Comparison of ENCODE assay signal across 1 cellular context in the genomic region with DNA sequence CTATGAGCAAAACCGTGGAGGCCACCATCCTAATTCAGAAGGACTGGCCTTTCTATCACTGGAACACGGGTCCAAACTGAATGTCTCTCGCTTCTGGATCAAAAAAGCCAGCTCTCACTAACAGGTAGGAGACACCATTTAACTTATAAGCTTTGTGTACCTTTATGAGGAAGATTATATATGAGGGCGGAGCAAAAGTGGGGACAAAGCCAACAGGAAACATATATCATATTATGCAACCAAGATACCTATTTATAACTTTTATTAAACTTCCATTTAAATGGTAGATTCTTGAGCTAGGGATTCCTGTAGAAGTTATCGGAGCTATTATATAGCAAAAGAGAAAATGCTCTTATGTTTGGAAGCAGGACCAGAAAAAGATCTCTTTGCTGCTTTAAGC.
TF ChIP-seq lines count a peak whose summit lies in the region.

No MANE protein-coding gene starts in this region.

TF ChIP-seq in WTC11, 78 proteins besides CTCF, POLR2A, EP300 and RAD21 (continued from another document):
- TF ChIP-seq, protein P1, sequence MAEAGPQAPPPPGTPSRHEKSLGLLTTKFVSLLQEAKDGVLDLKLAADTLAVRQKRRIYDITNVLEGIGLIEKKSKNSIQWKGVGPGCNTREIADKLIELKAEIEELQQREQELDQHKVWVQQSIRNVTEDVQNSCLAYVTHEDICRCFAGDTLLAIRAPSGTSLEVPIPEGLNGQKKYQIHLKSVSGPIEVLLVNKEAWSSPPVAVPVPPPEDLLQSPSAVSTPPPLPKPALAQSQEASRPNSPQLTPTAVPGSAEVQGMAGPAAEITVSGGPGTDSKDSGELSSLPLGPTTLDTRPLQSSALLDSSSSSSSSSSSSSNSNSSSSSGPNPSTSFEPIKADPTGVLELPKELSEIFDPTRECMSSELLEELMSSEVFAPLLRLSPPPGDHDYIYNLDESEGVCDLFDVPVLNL (CRISPR knock-in tag; IDR thresholded peaks at IDR 0.05; ENCODE audit: borderline replicate concordance, low read depth): no peak
- TF ChIP-seq, protein P2, sequence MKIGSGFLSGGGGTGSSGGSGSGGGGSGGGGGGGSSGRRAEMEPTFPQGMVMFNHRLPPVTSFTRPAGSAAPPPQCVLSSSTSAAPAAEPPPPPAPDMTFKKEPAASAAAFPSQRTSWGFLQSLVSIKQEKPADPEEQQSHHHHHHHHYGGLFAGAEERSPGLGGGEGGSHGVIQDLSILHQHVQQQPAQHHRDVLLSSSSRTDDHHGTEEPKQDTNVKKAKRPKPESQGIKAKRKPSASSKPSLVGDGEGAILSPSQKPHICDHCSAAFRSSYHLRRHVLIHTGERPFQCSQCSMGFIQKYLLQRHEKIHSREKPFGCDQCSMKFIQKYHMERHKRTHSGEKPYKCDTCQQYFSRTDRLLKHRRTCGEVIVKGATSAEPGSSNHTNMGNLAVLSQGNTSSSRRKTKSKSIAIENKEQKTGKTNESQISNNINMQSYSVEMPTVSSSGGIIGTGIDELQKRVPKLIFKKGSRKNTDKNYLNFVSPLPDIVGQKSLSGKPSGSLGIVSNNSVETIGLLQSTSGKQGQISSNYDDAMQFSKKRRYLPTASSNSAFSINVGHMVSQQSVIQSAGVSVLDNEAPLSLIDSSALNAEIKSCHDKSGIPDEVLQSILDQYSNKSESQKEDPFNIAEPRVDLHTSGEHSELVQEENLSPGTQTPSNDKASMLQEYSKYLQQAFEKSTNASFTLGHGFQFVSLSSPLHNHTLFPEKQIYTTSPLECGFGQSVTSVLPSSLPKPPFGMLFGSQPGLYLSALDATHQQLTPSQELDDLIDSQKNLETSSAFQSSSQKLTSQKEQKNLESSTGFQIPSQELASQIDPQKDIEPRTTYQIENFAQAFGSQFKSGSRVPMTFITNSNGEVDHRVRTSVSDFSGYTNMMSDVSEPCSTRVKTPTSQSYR (CRISPR knock-in tag; IDR thresholded peaks at IDR 0.05): no peak
- TF ChIP-seq NR1H2 (CRISPR knock-in tag; IDR thresholded peaks at IDR 0.05) (no peak), TP53 (CRISPR knock-in tag; IDR thresholded peaks at IDR 0.05) (no peak), RORB (CRISPR knock-in tag; IDR thresholded peaks at IDR 0.05) (no peak), PRRX2 (CRISPR knock-in tag; IDR thresholded peaks at IDR 0.05) (no peak), MXD4 (CRISPR knock-in tag; IDR thresholded peaks at IDR 0.05; ENCODE audit: borderline replicate concordance) (no peak), NFYB (CRISPR knock-in tag; conservative IDR thresholded peaks at IDR 0.05; ENCODE audit: low read depth) (no peak)
- TF ChIP-seq, protein P3, sequence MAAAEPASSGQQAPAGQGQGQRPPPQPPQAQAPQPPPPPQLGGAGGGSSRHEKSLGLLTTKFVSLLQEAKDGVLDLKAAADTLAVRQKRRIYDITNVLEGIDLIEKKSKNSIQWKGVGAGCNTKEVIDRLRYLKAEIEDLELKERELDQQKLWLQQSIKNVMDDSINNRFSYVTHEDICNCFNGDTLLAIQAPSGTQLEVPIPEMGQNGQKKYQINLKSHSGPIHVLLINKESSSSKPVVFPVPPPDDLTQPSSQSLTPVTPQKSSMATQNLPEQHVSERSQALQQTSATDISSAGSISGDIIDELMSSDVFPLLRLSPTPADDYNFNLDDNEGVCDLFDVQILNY (CRISPR knock-in tag; IDR thresholded peaks at IDR 0.05): no peak
- TF ChIP-seq, protein P4, sequence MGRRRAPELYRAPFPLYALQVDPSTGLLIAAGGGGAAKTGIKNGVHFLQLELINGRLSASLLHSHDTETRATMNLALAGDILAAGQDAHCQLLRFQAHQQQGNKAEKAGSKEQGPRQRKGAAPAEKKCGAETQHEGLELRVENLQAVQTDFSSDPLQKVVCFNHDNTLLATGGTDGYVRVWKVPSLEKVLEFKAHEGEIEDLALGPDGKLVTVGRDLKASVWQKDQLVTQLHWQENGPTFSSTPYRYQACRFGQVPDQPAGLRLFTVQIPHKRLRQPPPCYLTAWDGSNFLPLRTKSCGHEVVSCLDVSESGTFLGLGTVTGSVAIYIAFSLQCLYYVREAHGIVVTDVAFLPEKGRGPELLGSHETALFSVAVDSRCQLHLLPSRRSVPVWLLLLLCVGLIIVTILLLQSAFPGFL (CRISPR knock-in tag; IDR thresholded peaks at IDR 0.05; ENCODE audit: borderline replicate concordance): no peak
- TF ChIP-seq, protein P5, sequence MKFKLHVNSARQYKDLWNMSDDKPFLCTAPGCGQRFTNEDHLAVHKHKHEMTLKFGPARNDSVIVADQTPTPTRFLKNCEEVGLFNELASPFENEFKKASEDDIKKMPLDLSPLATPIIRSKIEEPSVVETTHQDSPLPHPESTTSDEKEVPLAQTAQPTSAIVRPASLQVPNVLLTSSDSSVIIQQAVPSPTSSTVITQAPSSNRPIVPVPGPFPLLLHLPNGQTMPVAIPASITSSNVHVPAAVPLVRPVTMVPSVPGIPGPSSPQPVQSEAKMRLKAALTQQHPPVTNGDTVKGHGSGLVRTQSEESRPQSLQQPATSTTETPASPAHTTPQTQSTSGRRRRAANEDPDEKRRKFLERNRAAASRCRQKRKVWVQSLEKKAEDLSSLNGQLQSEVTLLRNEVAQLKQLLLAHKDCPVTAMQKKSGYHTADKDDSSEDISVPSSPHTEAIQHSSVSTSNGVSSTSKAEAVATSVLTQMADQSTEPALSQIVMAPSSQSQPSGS (CRISPR knock-in tag; IDR thresholded peaks at IDR 0.05; ENCODE audit: borderline replicate concordance, low read depth): no peak
- TF ChIP-seq, protein P6, sequence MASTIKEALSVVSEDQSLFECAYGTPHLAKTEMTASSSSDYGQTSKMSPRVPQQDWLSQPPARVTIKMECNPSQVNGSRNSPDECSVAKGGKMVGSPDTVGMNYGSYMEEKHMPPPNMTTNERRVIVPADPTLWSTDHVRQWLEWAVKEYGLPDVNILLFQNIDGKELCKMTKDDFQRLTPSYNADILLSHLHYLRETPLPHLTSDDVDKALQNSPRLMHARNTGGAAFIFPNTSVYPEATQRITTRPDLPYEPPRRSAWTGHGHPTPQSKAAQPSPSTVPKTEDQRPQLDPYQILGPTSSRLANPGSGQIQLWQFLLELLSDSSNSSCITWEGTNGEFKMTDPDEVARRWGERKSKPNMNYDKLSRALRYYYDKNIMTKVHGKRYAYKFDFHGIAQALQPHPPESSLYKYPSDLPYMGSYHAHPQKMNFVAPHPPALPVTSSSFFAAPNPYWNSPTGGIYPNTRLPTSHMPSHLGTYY (CRISPR knock-in tag; IDR thresholded peaks at IDR 0.05): no peak
- TF ChIP-seq, protein P7, sequence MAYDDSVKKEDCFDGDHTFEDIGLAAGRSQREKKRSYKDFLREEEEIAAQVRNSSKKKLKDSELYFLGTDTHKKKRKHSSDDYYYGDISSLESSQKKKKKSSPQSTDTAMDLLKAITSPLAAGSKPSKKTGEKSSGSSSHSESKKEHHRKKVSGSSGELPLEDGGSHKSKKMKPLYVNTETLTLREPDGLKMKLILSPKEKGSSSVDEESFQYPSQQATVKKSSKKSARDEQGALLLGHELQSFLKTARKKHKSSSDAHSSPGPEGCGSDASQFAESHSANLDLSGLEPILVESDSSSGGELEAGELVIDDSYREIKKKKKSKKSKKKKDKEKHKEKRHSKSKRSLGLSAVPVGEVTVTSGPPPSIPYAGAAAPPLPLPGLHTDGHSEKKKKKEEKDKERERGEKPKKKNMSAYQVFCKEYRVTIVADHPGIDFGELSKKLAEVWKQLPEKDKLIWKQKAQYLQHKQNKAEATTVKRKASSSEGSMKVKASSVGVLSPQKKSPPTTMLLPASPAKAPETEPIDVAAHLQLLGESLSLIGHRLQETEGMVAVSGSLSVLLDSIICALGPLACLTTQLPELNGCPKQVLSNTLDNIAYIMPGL (CRISPR knock-in tag; IDR thresholded peaks at IDR 0.05): no peak
